In genomic region chr11:120065876-120066275, GRCh38 we compare ENCODE assay signal across 20 cellular contexts.
"Had no signal": no experiment of that assay in that cellular context is flagged by ENCODE, and none has a peak within 500 bp of the region (broad histone marks: within the 10 kb centered on the region; RNA-seq: fewer than 3 reads in every experiment).

No MANE protein-coding gene starts in this region.

- ATAC-seq: T-cell had no signal

- H3K27ac Mint-ChIP-seq: activated CD4-positive, alpha-beta memory T cell treated with anti-CD3 and anti-CD28 coated beads for 36 hours; activated CD4-positive, alpha-beta T cell treated with anti-CD3 and anti-CD28 coated beads, Interleukin-2, amount 10 ng/mL, durations not matched to agents 7 days and 5 days; activated naive CD8-positive, alpha-beta T cell treated with anti-CD3 and anti-CD28 coated beads, Interleukin-2, amount 10 ng/mL, durations not matched to agents 7 days and 5 days; T-cell had no signal

- H3K4me1 Mint-ChIP-seq: activated CD4-positive, alpha-beta T cell treated with anti-CD3 and anti-CD28 coated beads, Interleukin-2, amount 10 ng/mL, durations not matched to agents 7 days and 5 days; activated naive CD8-positive, alpha-beta T cell treated with anti-CD3 and anti-CD28 coated beads, Interleukin-2, amount 10 ng/mL, durations not matched to agents 7 days and 5 days had no signal

- H3K27ac ChIP-seq: adrenal gland, SK-N-MC, VCaP had no signal

- H3K36me3 ChIP-seq: adrenal gland had no signal

- H3K4me3 Mint-ChIP-seq: activated CD4-positive, alpha-beta memory T cell treated with anti-CD3 and anti-CD28 coated beads for 36 hours; activated CD4-positive, alpha-beta T cell treated with anti-CD3 and anti-CD28 coated beads, Interleukin-2, amount 10 ng/mL, durations not matched to agents 7 days and 5 days; activated naive CD8-positive, alpha-beta T cell treated with anti-CD3 and anti-CD28 coated beads, Interleukin-2, amount 10 ng/mL, durations not matched to agents 7 days and 5 days; T-cell had no signal

- H3K4me1 ChIP-seq: adrenal gland had no signal

- DNase-seq: activated CD4-positive, alpha-beta memory T cell treated with anti-CD3 and anti-CD28 coated beads for 36 hours; activated CD4-positive, alpha-beta T cell treated with anti-CD3 and anti-CD28 coated beads, Interleukin-2, amount 10 ng/mL, durations not matched to agents 7 days and 5 days; activated CD4-positive, CD25-positive, alpha-beta regulatory T cell; activated naive CD4-positive, alpha-beta T cell treated with anti-CD3 and anti-CD28 coated beads, Interleukin-2, amount 50 U/mL, for 16 hours; activated naive CD8-positive, alpha-beta T cell treated with anti-CD3 and anti-CD28 coated beads, Interleukin-2, amount 10 ng/mL, durations not matched to agents 7 days and 5 days; activated T-cell treated with anti-CD3 and anti-CD28 coated beads, Interleukin-2, amount 50 U/mL, for 1 hour; KG1; NCI-H1092; NCI-H1417 treated with DMSO at 0.1 percent for 48 hours; NCI-H1694; NCI-H2029; NCI-H2107; NCI-H2171 treated with DMSO at 0.1 percent for 48 hours; NCI-H226; NCI-H82; T-cell; T-helper 2 cell had no signal

- H3K9me3 Mint-ChIP-seq: activated CD4-positive, alpha-beta memory T cell treated with anti-CD3 and anti-CD28 coated beads for 36 hours; activated CD4-positive, alpha-beta T cell treated with anti-CD3 and anti-CD28 coated beads, Interleukin-2, amount 10 ng/mL, durations not matched to agents 7 days and 5 days; activated naive CD8-positive, alpha-beta T cell treated with anti-CD3 and anti-CD28 coated beads, Interleukin-2, amount 10 ng/mL, durations not matched to agents 7 days and 5 days; T-cell had no signal

- H3K9me3 ChIP-seq: adrenal gland had no signal

- H3K4me3 ChIP-seq: adrenal gland, SK-N-MC had no signal

- H3K36me3 Mint-ChIP-seq: activated CD4-positive, alpha-beta memory T cell treated with anti-CD3 and anti-CD28 coated beads for 36 hours; activated naive CD8-positive, alpha-beta T cell treated with anti-CD3 and anti-CD28 coated beads, Interleukin-2, amount 10 ng/mL, durations not matched to agents 7 days and 5 days; T-cell had no signal
